Comparison of ENCODE assay signal across 20 cellular contexts in genomic region chr2:70705160-70705850, GRCh38.
A peak's percentile ranks its signal among the peaks of the same experiment; 100 is the strongest.
DNase-seq lines count a peak whose midpoint lies in the region; ATAC-seq and TF ChIP-seq lines count a peak whose summit lies in the region.
"Had no signal": no experiment of that assay in that cellular context is flagged by ENCODE, and none has a peak within 500 bp of the region (broad histone marks: within the 10 kb centered on the region; RNA-seq: fewer than 3 reads in every experiment).

No MANE protein-coding gene starts in this region.

- H3K9me3 ChIP-seq in right atrium auricular region (no peaks in the 10 kb centered on the region), heart left ventricle (no peaks in the 10 kb centered on the region), upper lobe of left lung (no peaks in the 10 kb centered on the region)
- H3K9me3 ChIP-seq: Peyer's patch had no signal

- no peak for ATAC-seq in heart left ventricle
- no peak for ATAC-seq in upper lobe of left lung (ENCODE audit: low FRiP score in 2 of 2)
- ATAC-seq: GM12878, HCT116 had no signal

- intact Hi-C loops in heart left ventricle (cut with DNase I), result no loop called here

- no peak for TF ChIP-seq CTCF in right atrium auricular region (IDR thresholded peaks at IDR 0.05)
- TF ChIP-seq CTCF in heart left ventricle (IDR thresholded peaks at IDR 0.05), result no peak
- TF ChIP-seq CTCF in coronary artery (IDR thresholded peaks at IDR 0.05), result no peak
- TF ChIP-seq CTCF in upper lobe of left lung (IDR thresholded peaks at IDR 0.05), result no peak

- no peak for TF ChIP-seq POLR2A in heart left ventricle (IDR thresholded peaks at IDR 0.05)
- TF ChIP-seq POLR2A in upper lobe of left lung (IDR thresholded peaks at IDR 0.05), result no peak

- H3K36me3 ChIP-seq in right atrium auricular region (no peaks in the 10 kb centered on the region), heart left ventricle (no peaks in the 10 kb centered on the region), upper lobe of left lung (no peaks in the 10 kb centered on the region)
- H3K36me3 ChIP-seq: Peyer's patch had no signal

- no peaks in the 10 kb centered on the region for H3K4me1 ChIP-seq in right atrium auricular region
- no peaks in the 10 kb centered on the region for H3K4me1 ChIP-seq in heart left ventricle
- no peaks in the 10 kb centered on the region for H3K4me1 ChIP-seq in upper lobe of left lung
- H3K4me1 ChIP-seq: Peyer's patch had no signal

- H3K27ac ChIP-seq in right atrium auricular region, result no peak overlapping the region
- no peak overlapping the region for H3K27ac ChIP-seq in heart left ventricle
- H3K27ac ChIP-seq in coronary artery, result no peak overlapping the region
- H3K27ac ChIP-seq in upper lobe of left lung, result no peak overlapping the region
- H3K27ac ChIP-seq: Peyer's patch had no signal

- H3K27me3 ChIP-seq in right atrium auricular region (no peaks in the 10 kb centered on the region), heart left ventricle (no peaks in the 10 kb centered on the region), upper lobe of left lung (no peaks in the 10 kb centered on the region)
- H3K27me3 ChIP-seq: Peyer's patch had no signal

- H3K4me3 ChIP-seq in right atrium auricular region, result no peak overlapping the region
- no peak overlapping the region for H3K4me3 ChIP-seq in heart left ventricle
- no peak overlapping the region for H3K4me3 ChIP-seq in coronary artery
- H3K4me3 ChIP-seq in upper lobe of left lung, result no peak overlapping the region
- H3K4me3 ChIP-seq: GM12878, Peyer's patch had no signal

- no peak for TF ChIP-seq EP300 in upper lobe of left lung (IDR thresholded peaks at IDR 0.05)

- DNase-seq in right atrium auricular region (ENCODE audit: low spot score) (peak; percentile 26), heart left ventricle (no peak), coronary artery (ENCODE audit: low spot score) (peak; percentile 45), mesenteric fat pad (ENCODE audit: low spot score) (peak; percentile 51), upper lobe of left lung (peak; percentile 13 to 17), AG08395 (ENCODE audit: low spot score) (no peak), KG1 (lab: John Stamatoyannopoulos, UW) (no peak), A172 (ENCODE audit: low spot score) (no peak)
- DNase-seq: CD4-positive, alpha-beta T cell; COR-L47; DMS79 treated with DMSO at 0.1 percent for 48 hours; IMR-90; NCI-H1105 treated with DMSO at 0.1 percent for 48 hours; NCI-H2029 treated with DMSO at 0.1 percent for 48 hours; NCI-H226; NCI-H524; NCI-H82; Peyer's patch had no signal

- WGBS in heart left ventricle, 4 donors, result 80 to 95% (median 92%) methylated on average over 6 to 8 of the region's 8 CpGs
- WGBS in upper lobe of left lung, 2 donors, result 85 to 92% methylated on average over 3 to 8 of the region's 8 CpGs

Comparison
In these comparisons a context has a peak if more than half of its experiments do, and no peak if none do; other contexts are left out.
1. DNase-seq: peak in right atrium auricular region (single experiment), coronary artery (single experiment), mesenteric fat pad (single experiment) and upper lobe of left lung (2 of 2); none in heart left ventricle (0 of 5), AG08395 (single experiment), KG1 (single experiment) and A172 (single experiment).